ENCODE assay signal across 8 cellular contexts in the genomic region with DNA sequence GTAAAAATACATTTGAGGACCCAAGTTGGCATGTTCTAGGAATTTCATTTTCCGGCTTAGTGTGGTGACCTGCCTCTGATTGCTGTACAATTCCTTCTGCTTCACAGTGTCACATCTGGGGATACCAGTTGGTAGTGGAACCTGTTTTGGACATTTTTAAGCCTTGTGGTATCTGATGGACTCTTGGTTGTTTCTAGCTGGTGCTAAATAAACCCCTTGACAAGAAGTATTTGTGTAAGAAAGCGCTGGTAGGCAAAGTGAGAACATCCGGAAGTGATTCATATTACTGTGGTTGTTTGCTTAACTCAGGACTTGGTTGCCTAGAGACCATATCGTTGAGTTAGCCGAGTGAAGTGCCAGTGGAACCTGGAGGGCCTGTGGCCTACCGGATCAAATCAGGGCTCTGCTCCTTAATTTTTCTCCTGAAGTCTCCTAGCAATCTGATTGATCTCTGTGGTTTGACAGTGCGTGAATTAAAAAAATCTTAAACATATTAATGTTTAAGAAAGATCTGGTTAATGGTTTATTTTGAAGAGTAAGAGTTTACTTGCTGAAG. TPM values are rescaled to one million over a fixed set of nuclear protein-coding genes. Genes with fewer than 3 reads are reported as not detected.
DNase-seq lines count a peak whose midpoint lies in the region; ATAC-seq lines count a peak whose summit lies in the region.

No MANE protein-coding gene starts in this region.

- peaks cover 67% of the 10 kb centered on the region for H3K4me1 Mint-ChIP-seq in activated CD8-positive, alpha-beta memory T cell treated with anti-CD3 and anti-CD28 coated beads, Interleukin-2, amount 10 ng/mL, durations not matched to agents 7 days and 5 days
- peaks cover 39% of the 10 kb centered on the region for H3K4me1 Mint-ChIP-seq in T-helper 17 cell

- H3K9me3 ChIP-seq in T-helper 17 cell (ENCODE audit: control insufficient read depth, low read length, poor library complexity, severe bottlenecking), result no peaks in the 10 kb centered on the region

- H3K4me3 Mint-ChIP-seq in activated CD8-positive, alpha-beta memory T cell treated with anti-CD3 and anti-CD28 coated beads, Interleukin-2, amount 10 ng/mL, durations not matched to agents 7 days and 5 days, result peak overlapping the region; percentile 58
- H3K4me3 Mint-ChIP-seq in T-helper 17 cell, result peak overlapping the region; percentile 67

- DNase-seq in activated CD8-positive, alpha-beta memory T cell treated with anti-CD3 and anti-CD28 coated beads, Interleukin-2, amount 10 ng/mL, durations not matched to agents 7 days and 5 days, result peak; percentile 86
- no peak for DNase-seq in activated CD8-positive, alpha-beta memory T cell treated with anti-CD3 and anti-CD28 coated beads, Interleukin-2, amount 50 U/mL, for 48 hours
- DNase-seq in NCI-H1417 treated with DMSO at 0.1 percent for 48 hours (lab: John Stamatoyannopoulos, UW) (peak; percentile 57), T-helper 17 cell (peak; percentile 34 to 58 (median 47)), T47D (ENCODE audit: low read depth in 1 of 2, low spot score in 1 of 2) (peak; percentile 33 to 88), iris pigment epithelial cell (ENCODE audit: low read depth) (peak; percentile 98)
- DNase-seq in stimulated activated CD4-positive, alpha-beta T cell treated with anti-CD3 and anti-CD28 coated beads, Interleukin-2, amount 100 ng/mL, for 24 hours, result peak; percentile 45 to 62

- CTCF ChIA-PET in activated CD8-positive, alpha-beta memory T cell treated with anti-CD3 and anti-CD28 coated beads, Interleukin-2, amount 10 ng/mL, durations not matched to agents 7 days and 5 days (lab: Charles Lee), result interaction anchor here (1.0 to 3.6 kb wide), 8 partner anchors 13 to 97 kb away, joined by 3 to 16 read pairs (median 4); a partner anchor contains a TSS

- H3K9me3 Mint-ChIP-seq in activated CD8-positive, alpha-beta memory T cell treated with anti-CD3 and anti-CD28 coated beads, Interleukin-2, amount 10 ng/mL, durations not matched to agents 7 days and 5 days (ENCODE audit: low read depth), result no peaks in the 10 kb centered on the region

- in situ Hi-C loops in T47D (cut with HindIII; ENCODE audit: low pct_unique_long_range_greater_than_20kb, low sequenced_read_pairs), result no loop called here

- peak overlapping the region; percentile 94 for H3K27ac Mint-ChIP-seq in activated CD8-positive, alpha-beta memory T cell treated with anti-CD3 and anti-CD28 coated beads, Interleukin-2, amount 10 ng/mL, durations not matched to agents 7 days and 5 days
- H3K27ac Mint-ChIP-seq in T-helper 17 cell, result peak overlapping the region; percentile 100

- no peaks in the 10 kb centered on the region for H3K27me3 Mint-ChIP-seq in activated CD8-positive, alpha-beta memory T cell treated with anti-CD3 and anti-CD28 coated beads, Interleukin-2, amount 10 ng/mL, durations not matched to agents 7 days and 5 days
- no peaks in the 10 kb centered on the region for H3K27me3 Mint-ChIP-seq in T-helper 17 cell

- H3K36me3 Mint-ChIP-seq in activated CD8-positive, alpha-beta memory T cell treated with anti-CD3 and anti-CD28 coated beads, Interleukin-2, amount 10 ng/mL, durations not matched to agents 7 days and 5 days, result peaks cover 40% of the 10 kb centered on the region
- H3K36me3 Mint-ChIP-seq in T-helper 17 cell (ENCODE audit: low read depth), result peaks cover 6% of the 10 kb centered on the region

- ATAC-seq in activated CD8-positive, alpha-beta memory T cell treated with anti-CD3 and anti-CD28 coated beads, Interleukin-2, amount 10 ng/mL, durations not matched to agents 7 days and 5 days, result peak; percentile 97
- peak; percentile 98 for ATAC-seq in HG02885 (IDR thresholded peaks at IDR 0.05; ENCODE audit: poor library complexity, unreplicated experiment)
- ATAC-seq in T-helper 17 cell, result peak; percentile 99

RNA-seq across cellular contexts. Expression of a gene that starts 12.8 kb away (rescaled TPM):
- 100 to 1,000 TPM; 217 to 221 TPM for total RNA-seq in activated CD8-positive, alpha-beta memory T cell treated with anti-CD3 and anti-CD28 coated beads, Interleukin-2, amount 10 ng/mL, durations not matched to agents 7 days and 5 days
- 100 to 1,000 TPM; 131 to 157 TPM for total RNA-seq in T-helper 17 cell

RNA-seq across cellular contexts. Expression of a gene that starts 48.8 kb away (rescaled TPM):
- 1 to 10 TPM; 1.6 to 2.1 TPM for total RNA-seq in activated CD8-positive, alpha-beta memory T cell treated with anti-CD3 and anti-CD28 coated beads, Interleukin-2, amount 10 ng/mL, durations not matched to agents 7 days and 5 days
- total RNA-seq in T-helper 17 cell, result under 1 TPM in 1 of 2 donors, not detected in 1; 0.15 TPM
